ENCODE assay signal across 8 cellular contexts in genomic region chr12:55715833-55716581, GRCh38. TPM values are rescaled to one million over a fixed set of nuclear protein-coding genes. Genes with fewer than 3 reads are reported as not detected.
A peak's percentile ranks its signal among the peaks of the same experiment; 100 is the strongest.
DNase-seq lines count a peak whose midpoint lies in the region; ATAC-seq and TF ChIP-seq lines count a peak whose summit lies in the region.

Gene BLOC1S1 (plus strand): TSS chr12:55716046. CDS start chr12:55716052, 6 bp downstream.

- peak in 1 of 6 experiments; percentile 25 for TF ChIP-seq CTCF in Peyer's patch (IDR thresholded peaks at IDR 0.05)

- H3K9me3 ChIP-seq in KOPT-K1 (ENCODE audit: insufficient read depth, low read length, poor library complexity, severe bottlenecking) (no peaks in the 10 kb centered on the region), Peyer's patch (no peaks in the 10 kb centered on the region), muscle layer of duodenum (ENCODE audit: control insufficient read depth in 1 of 2, low read length in 2 of 2) (no peaks in the 10 kb centered on the region)

- DNase-seq in DMS79 treated with DMSO at 0.1 percent for 48 hours (lab: John Stamatoyannopoulos, UW) (peak; percentile 69), Peyer's patch (peak; percentile 95 to 97 (median 96))
- peak; percentile 96 for DNase-seq in activated T-cell treated with anti-CD3 and anti-CD28 coated beads, Interleukin-2, amount 50 U/mL, for 48 hours
- DNase-seq in stimulated activated CD8-positive, alpha-beta memory T cell treated with anti-CD3 and anti-CD28 coated beads, Interleukin-7, amount 100 ng/mL, for 4 hours (ENCODE audit: low read depth in 2 of 2): peak; percentile 81 to 85

- H3K27me3 ChIP-seq in Peyer's patch: no peaks in the 10 kb centered on the region
- H3K27me3 ChIP-seq in muscle layer of duodenum (ENCODE audit: low read depth, low read length): no peaks in the 10 kb centered on the region

- H3K4me1 ChIP-seq in Peyer's patch (peaks cover 7 to 51% (median 11%) of the 10 kb centered on the region in 4 donors), muscle layer of duodenum (ENCODE audit: control insufficient read depth in 1 of 2, insufficient read depth in 2 of 2, low read length in 2 of 2) (peaks cover 49 to 63% of the 10 kb centered on the region in 2 donors)

- H3K27ac ChIP-seq in KOPT-K1 (ENCODE audit: low read depth, low read length, poor library complexity, severe bottlenecking): peak within 1 kb of the TSS; percentile 80
- H3K27ac ChIP-seq in Peyer's patch: peak within 1 kb of the TSS; percentile 90 to 99 (median 95)
- peak within 1 kb of the TSS; percentile 92 for H3K27ac ChIP-seq in muscle layer of duodenum (ENCODE audit: low read length)

- peak; percentile 51 to 61 for TF ChIP-seq POLR2A in Peyer's patch (IDR thresholded peaks at IDR 0.05)

- peaks cover 30% of the 10 kb centered on the region; the same call in 1 of the 2 replicates for H3K36me3 ChIP-seq in KOPT-K1 (ENCODE audit: insufficient read depth, low read length)
- H3K36me3 ChIP-seq in Peyer's patch: no peaks in the 10 kb centered on the region
- no peaks in the 10 kb centered on the region for H3K36me3 ChIP-seq in muscle layer of duodenum (ENCODE audit: control insufficient read depth in 1 of 2, insufficient read depth in 2 of 2, low read length in 2 of 2)

- H3K4me3 ChIP-seq in Peyer's patch (peak within 1 kb of the TSS; percentile 68 to 87 (median 72)), muscle layer of duodenum (ENCODE audit: low read depth in 1 of 2, low read length in 2 of 2) (peak within 1 kb of the TSS; percentile 82 to 86)

- ATAC-seq in GM21786 (IDR thresholded peaks at IDR 0.05; ENCODE audit: unreplicated experiment) (peak; percentile 81), esophagus mucosa (peak; percentile 77)

RNA-seq across cellular contexts. Expression of gene BLOC1S1, which starts in this region (rescaled TPM):
- 100 to 1,000 TPM in 3 of 4 donors, 10 to 100 TPM in 1; 72.6 to 332 (median 248) TPM for total RNA-seq in Peyer's patch
- 109 TPM for total RNA-seq in esophagus mucosa

Comparison
In these comparisons a context has a peak if more than half of its experiments do, and no peak if none do; other contexts are left out.
1. Peak in every context shown above with its lines: DNase-seq, ATAC-seq, H3K4me3 ChIP-seq and H3K27ac ChIP-seq.